1 cellular context compared by ENCODE assay signal in the genomic region with DNA sequence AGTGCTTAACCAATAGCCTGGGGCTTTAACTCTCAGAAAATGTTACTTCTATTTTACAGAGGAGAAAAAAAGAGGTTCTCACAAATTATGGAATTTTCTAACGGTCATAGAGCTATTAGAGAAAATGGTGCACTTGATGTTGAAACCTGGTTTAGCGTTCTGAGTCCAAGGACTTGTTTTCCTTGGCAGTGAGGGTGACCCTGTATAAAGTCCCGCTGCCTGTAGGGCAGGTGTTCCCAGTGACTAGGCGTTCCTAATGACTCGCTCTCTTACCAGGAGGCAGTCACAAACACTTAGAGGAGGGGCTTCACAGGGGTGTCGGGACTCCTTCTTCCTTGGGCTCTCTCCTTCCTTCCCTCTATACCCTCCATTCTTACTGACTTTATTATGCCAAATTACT.
TF ChIP-seq lines count a peak whose summit lies in the region.

No MANE protein-coding gene starts in this region.

TF ChIP-seq in HepG2, 621 proteins besides CTCF, POLR2A, EP300 and RAD21:
- TF ChIP-seq HNF4A (CRISPR knock-in tag; IDR thresholded peaks at IDR 0.05), result peak; percentile 35
- no peak for TF ChIP-seq ZNF34 (CRISPR knock-in tag; IDR thresholded peaks at IDR 0.05; ENCODE audit: borderline replicate concordance)
